Comparison of ENCODE assay signal across 27 cellular contexts in genomic region chr2:52192656-52193055, GRCh38.
"Had no signal": no experiment of that assay in that cellular context is flagged by ENCODE, and none has a peak within 500 bp of the region (broad histone marks: within the 10 kb centered on the region; RNA-seq: fewer than 3 reads in every experiment).

No MANE protein-coding gene starts in this region.

- H2AFZ ChIP-seq: neural progenitor cell had no signal

- H3K4me1 Mint-ChIP-seq: immature natural killer cell; neural progenitor cell; stimulated activated naive CD8-positive, alpha-beta T cell treated with anti-CD3 and anti-CD28 coated beads, Interleukin-15, amount 100 ng/mL, for 72 hours had no signal

- H3K36me3 ChIP-seq: colonic mucosa, esophagus squamous epithelium, heart right ventricle, neural progenitor cell, prostate gland, right atrium auricular region, suprapubic skin, transverse colon, vagina had no signal

- H3K4me1 ChIP-seq: colonic mucosa, esophagus squamous epithelium, heart right ventricle, neural progenitor cell, prostate gland, right atrium auricular region, suprapubic skin, transverse colon, vagina had no signal

- H3K9me3 Mint-ChIP-seq: neural progenitor cell had no signal

- DNase-seq: colonic mucosa; effector CD8-positive, alpha-beta T cell; erythroblast; esophagus squamous epithelium; foreskin melanocyte; glutamatergic neuron; heart right ventricle; hypothalamus; immature natural killer cell; mesenchymal stem cell; nucleus accumbens; stimulated activated CD4-positive, alpha-beta T cell treated with anti-CD3 and anti-CD28 coated beads, Interleukin-12 subunit alpha, Interleukin-12 subunit beta, amount 100 ng/mL, for 4 hours; stimulated activated CD4-positive, alpha-beta T cell treated with anti-CD3 and anti-CD28 coated beads, Interleukin-1b, Interleukin-23, amount 100 ng/mL, for 48 hours; stimulated activated CD4-positive, alpha-beta T cell treated with anti-CD3 and anti-CD28 coated beads, Interleukin-4, amount 100 ng/mL, for 1 hour; stimulated activated CD8-positive, alpha-beta memory T cell treated with anti-CD3 and anti-CD28 coated beads, Interleukin-4, amount 100 ng/mL, for 48 hours; stimulated activated naive CD4-positive, alpha-beta T cell; stimulated activated naive CD8-positive, alpha-beta T cell treated with anti-CD3 and anti-CD28 coated beads, Interleukin-15, amount 100 ng/mL, for 72 hours; transverse colon had no signal

- H3K4me2 ChIP-seq: neural progenitor cell, smooth muscle cell had no signal

- H3K4me3 Mint-ChIP-seq: dendritic cell treated with granulocyte-macrophage colony-stimulating factor and Interleukin-4, amounts not matched to agents 40 ng/mL and 50 ng/mL, for 4 days; immature natural killer cell; natural killer cell treated with Interleukin-12 subunit alpha and Interleukin-12 subunit beta and Interleukin-15 and Interleukin-18, amount 100 ng/mL, for 72 hours; neural progenitor cell; stimulated activated naive CD8-positive, alpha-beta T cell treated with anti-CD3 and anti-CD28 coated beads, Interleukin-15, amount 100 ng/mL, for 72 hours had no signal

- H3K9ac ChIP-seq: neural progenitor cell had no signal

- H3K27ac ChIP-seq: colonic mucosa, esophagus squamous epithelium, heart right ventricle, neural progenitor cell, prostate gland, right atrium auricular region, suprapubic skin, transverse colon, vagina had no signal

- H3K36me3 Mint-ChIP-seq: natural killer cell treated with Interleukin-12 subunit alpha and Interleukin-12 subunit beta and Interleukin-15 and Interleukin-18, amount 100 ng/mL, for 72 hours; neural progenitor cell had no signal

- ATAC-seq: heart right ventricle; natural killer cell treated with Interleukin-12 subunit alpha and Interleukin-12 subunit beta and Interleukin-15 and Interleukin-18, amount 100 ng/mL, for 72 hours; sciatic nerve; stimulated activated naive CD8-positive, alpha-beta T cell treated with anti-CD3 and anti-CD28 coated beads, Interleukin-15, amount 100 ng/mL, for 72 hours had no signal

- H3K4me3 ChIP-seq: colonic mucosa, esophagus squamous epithelium, heart right ventricle, neural progenitor cell, prostate gland, right atrium auricular region, smooth muscle cell, suprapubic skin, transverse colon, vagina had no signal

- H3K27me3 ChIP-seq: colonic mucosa, esophagus squamous epithelium, heart right ventricle, neural progenitor cell, right atrium auricular region, suprapubic skin, transverse colon, vagina had no signal

- H3K9me3 ChIP-seq: colonic mucosa, esophagus squamous epithelium, prostate gland, right atrium auricular region, suprapubic skin, transverse colon, vagina had no signal

- H3K27ac Mint-ChIP-seq: dendritic cell treated with granulocyte-macrophage colony-stimulating factor and Interleukin-4, amounts not matched to agents 40 ng/mL and 50 ng/mL, for 4 days; immature natural killer cell; natural killer cell treated with Interleukin-12 subunit alpha and Interleukin-12 subunit beta and Interleukin-15 and Interleukin-18, amount 100 ng/mL, for 72 hours; neural progenitor cell; stimulated activated naive CD8-positive, alpha-beta T cell treated with anti-CD3 and anti-CD28 coated beads, Interleukin-15, amount 100 ng/mL, for 72 hours had no signal

- H3K27me3 Mint-ChIP-seq: dendritic cell treated with granulocyte-macrophage colony-stimulating factor and Interleukin-4, amounts not matched to agents 40 ng/mL and 50 ng/mL, for 4 days; natural killer cell treated with Interleukin-12 subunit alpha and Interleukin-12 subunit beta and Interleukin-15 and Interleukin-18, amount 100 ng/mL, for 72 hours; stimulated activated naive CD8-positive, alpha-beta T cell treated with anti-CD3 and anti-CD28 coated beads, Interleukin-15, amount 100 ng/mL, for 72 hours had no signal
